Comparison of ENCODE assay signal across 11 cellular contexts in genomic region chr11:24880962-24881361, GRCh38.
"Had no signal": no experiment of that assay in that cellular context is flagged by ENCODE, and none has a peak within 500 bp of the region (broad histone marks: within the 10 kb centered on the region; RNA-seq: fewer than 3 reads in every experiment).

No MANE protein-coding gene starts in this region.

- ATAC-seq: GM23338, HCT116 had no signal

- H3K9me3 ChIP-seq: HAP-1 had no signal

- H3K4me3 Mint-ChIP-seq: GM23338, H9, HFFc6 had no signal

- H3K4me3 ChIP-seq: GM23248, GM23338, HAP-1 had no signal

- DNase-seq: GM23248, GOT3, H7, H9, HCEC 1CT, HFFc6 had no signal

- FAIRE-seq: H1, H54 had no signal

- H3K27ac ChIP-seq: GM23248 had no signal

- H3K4me1 Mint-ChIP-seq: GM23338 had no signal

- H3K36me3 ChIP-seq: HAP-1 had no signal

- H3K27ac Mint-ChIP-seq: GM23338, H9, HFFc6 had no signal

- H3K9ac ChIP-seq: GM23248 had no signal

- H3K4me2 ChIP-seq: GM23338 had no signal

- H2AFZ ChIP-seq: GM23248, GM23338 had no signal

- H3K4me1 ChIP-seq: HAP-1 had no signal
